Comparison of ENCODE assay signal across 8 cellular contexts in genomic region chr9:112487008-112487798, GRCh38. TPM values are rescaled to one million over a fixed set of nuclear protein-coding genes. Genes with fewer than 3 reads are reported as not detected.
DNase-seq lines count a peak whose midpoint lies in the region; ATAC-seq and TF ChIP-seq lines count a peak whose summit lies in the region.

No MANE protein-coding gene starts in this region.

- no peaks in the 10 kb centered on the region for H3K9me3 ChIP-seq in thyroid gland

- no peaks in the 10 kb centered on the region for H3K36me3 ChIP-seq in thyroid gland

- peak overlapping the region; percentile 45 to 91 (median 73) for H3K27ac ChIP-seq in thyroid gland

- ATAC-seq in GM19455 (IDR thresholded peaks at IDR 0.05; ENCODE audit: unreplicated experiment) (peak; percentile 49), HG03565 (IDR thresholded peaks at IDR 0.05; ENCODE audit: unreplicated experiment) (peak; percentile 40), omental fat pad (ENCODE audit: low FRiP score) (peak; percentile 82)

- intact Hi-C loops in thyroid gland (cut with DNase I): loop anchor here (10.0 kb wide), 1 partner anchor 112 kb away; no protein-coding TSS in a partner anchor

- peak; percentile 28 for DNase-seq in COLO829 (ENCODE audit: low spot score)
- peak; percentile 42 for DNase-seq in RPMI7951 (ENCODE audit: low read depth)
- DNase-seq in activated effector memory CD4-positive, alpha-beta T cell treated with anti-CD3 and anti-CD28 coated beads, Interleukin-2, amount 50 U/mL, for 16 hours: peak; percentile 78
- DNase-seq in foreskin melanocyte: peak; percentile 28
- DNase-seq in omental fat pad (ENCODE audit: low spot score): peak; percentile 42
- peak; percentile 70 to 77 for DNase-seq in thyroid gland

- TF ChIP-seq POLR2A in thyroid gland (IDR thresholded peaks at IDR 0.05): peak in 1 of 2 donors; percentile 33

- TF ChIP-seq CTCF in omental fat pad (IDR thresholded peaks at IDR 0.05): no peak
- TF ChIP-seq CTCF in thyroid gland (IDR thresholded peaks at IDR 0.05): peak in 1 of 6 experiments; percentile 17

- WGBS in thyroid gland, 2 donors: 0 to 1% methylated on average over 11 to 14 of the region's 80 CpGs

- H3K27me3 ChIP-seq in thyroid gland: no peaks in the 10 kb centered on the region

- H3K4me3 ChIP-seq in thyroid gland (replicated peaks in 1 of 3): peak overlapping the region; percentile 22 to 79 (median 71)

- H3K4me1 ChIP-seq in thyroid gland: peaks cover 0 to 9% of the 10 kb centered on the region in 2 donors

RNA-seq across cellular contexts. Expression of gene KIAA1958, which starts 0.6 kb away (rescaled TPM):
- total RNA-seq in RPMI7951 (2014; rRNA removed; shearing (Covaris generic)): 1.7 TPM in 2 replicates
- 1 to 10 TPM; 2.0 to 6.0 (median 4.8) TPM for total RNA-seq in omental fat pad
- total RNA-seq in thyroid gland: 10 to 100 TPM in 2 of 4 donors, 1 to 10 TPM in 2; 8.3 to 11.2 (median 9.6) TPM

Comparison
In these comparisons a context has a peak if more than half of its experiments do, and no peak if none do; other contexts are left out.
1. Peak in every context shown above with its lines: DNase-seq, ATAC-seq, H3K4me3 ChIP-seq and H3K27ac ChIP-seq.
2. DNase-seq: peak in every context shown above with its lines; median percentile 78 in activated effector memory CD4-positive, alpha-beta T cell treated with anti-CD3 and anti-CD28 coated beads, Interleukin-2, amount 50 U/mL, for 16 hours; 74 in thyroid gland; 42 in RPMI7951; 42 in omental fat pad; 28 in COLO829; 28 in foreskin melanocyte.